Comparison of ENCODE assay signal across 8 cellular contexts in the genomic region with DNA sequence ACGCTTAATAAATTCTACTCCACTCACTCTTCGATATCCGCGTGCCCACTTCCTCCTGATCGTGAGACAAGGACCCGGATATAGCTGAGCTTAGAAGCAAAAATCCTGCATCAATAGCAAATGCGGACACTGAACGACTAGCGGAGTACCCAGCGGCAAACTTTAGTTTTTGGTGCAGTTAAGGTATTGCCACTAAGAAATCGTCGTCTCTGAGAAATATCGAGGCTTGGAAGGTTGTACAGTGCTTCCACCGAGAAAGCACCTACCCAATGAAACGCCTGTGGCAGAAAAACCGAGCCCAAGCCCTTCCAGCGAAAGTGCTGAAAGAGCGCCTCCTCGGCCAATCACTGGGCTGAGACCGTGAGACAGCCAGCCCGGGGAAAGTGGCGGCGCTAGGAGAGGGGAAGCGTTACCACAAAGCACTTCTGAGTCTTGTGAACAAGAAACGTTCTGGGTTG. TPM values are rescaled to one million over a fixed set of nuclear protein-coding genes. Genes with fewer than 3 reads are reported as not detected.
DNase-seq lines count a peak whose midpoint lies in the region; ATAC-seq and TF ChIP-seq lines count a peak whose summit lies in the region.

No MANE protein-coding gene starts in this region.

- H3K4me2 ChIP-seq in GM23338, result peak overlapping the region; percentile 82

- no peaks in the 10 kb centered on the region for H3K79me2 ChIP-seq in GM23338 (replicated peaks; ENCODE audit: insufficient read depth)

- H3K4me1 ChIP-seq in GM23338 (ENCODE audit: insufficient read depth), result no peaks in the 10 kb centered on the region

- H3K9me3 Mint-ChIP-seq in GM23338 (no peaks in the 10 kb centered on the region), type B pancreatic cell (no peaks in the 10 kb centered on the region)
- H3K9me3 Mint-ChIP-seq in activated T-helper 1 cell treated with anti-CD3 and anti-CD28 coated beads, Interleukin-12 subunit alpha, Interleukin-12 subunit beta, Interleukin-2, Interleukin-4 antibody, amounts not matched to agents 30 ng/mL and 10 ng/mL and 1 ng/mL, durations not matched to agents 14 hours and 24 hours and 36 hours, result no peaks in the 10 kb centered on the region

- peak overlapping the region; percentile 86 for H3K4me3 Mint-ChIP-seq in GM23338
- H3K4me3 Mint-ChIP-seq in activated T-helper 1 cell treated with anti-CD3 and anti-CD28 coated beads, Interleukin-12 subunit alpha, Interleukin-12 subunit beta, Interleukin-2, Interleukin-4 antibody, amounts not matched to agents 30 ng/mL and 10 ng/mL and 1 ng/mL, durations not matched to agents 14 hours and 24 hours and 36 hours, result peak overlapping the region; percentile 90
- peak overlapping the region; percentile 93 for H3K4me3 Mint-ChIP-seq in type B pancreatic cell

- peaks cover 10% of the 10 kb centered on the region for H3F3A ChIP-seq in GM23338 (replicated peaks; ENCODE audit: low read depth)

- peaks cover 79% of the 10 kb centered on the region for H3K27me3 Mint-ChIP-seq in GM23338 (ENCODE audit: insufficient read depth, low read depth, poor library complexity)
- H3K27me3 Mint-ChIP-seq in activated T-helper 1 cell treated with anti-CD3 and anti-CD28 coated beads, Interleukin-12 subunit alpha, Interleukin-12 subunit beta, Interleukin-2, Interleukin-4 antibody, amounts not matched to agents 30 ng/mL and 10 ng/mL and 1 ng/mL, durations not matched to agents 14 hours and 24 hours and 36 hours (ENCODE audit: insufficient read depth), result no peaks in the 10 kb centered on the region
- peaks cover 69% of the 10 kb centered on the region for H3K27me3 Mint-ChIP-seq in type B pancreatic cell

- H3K27me3 ChIP-seq in GM23338 (ENCODE audit: insufficient read depth), result peaks cover 89% of the 10 kb centered on the region

- no peaks in the 10 kb centered on the region; the same call in 1 of the 2 replicates for H4K20me1 ChIP-seq in GM23338 (replicated peaks; ENCODE audit: insufficient read depth)

- intact Hi-C loops in activated T-helper 1 cell treated with anti-CD3 and anti-CD28 coated beads, Interleukin-12 subunit alpha, Interleukin-12 subunit beta, Interleukin-2, Interleukin-4 antibody, amounts not matched to agents 30 ng/mL and 10 ng/mL and 1 ng/mL, durations not matched to agents 14 hours and 24 hours and 36 hours (cut with micrococcal nuclease), result loop anchor here (1.0 to 5.0 kb wide), 13 partner anchors 13 to 594 kb away; partner anchors contain the start of genes ANXA2R, NIM1K, NNT and PAIP1

- H3K4me1 Mint-ChIP-seq in GM23338 (peaks cover 16% of the 10 kb centered on the region), type B pancreatic cell (ENCODE audit: unreplicated experiment) (no peaks in the 10 kb centered on the region)
- peaks cover 41% of the 10 kb centered on the region for H3K4me1 Mint-ChIP-seq in activated T-helper 1 cell treated with anti-CD3 and anti-CD28 coated beads, Interleukin-12 subunit alpha, Interleukin-12 subunit beta, Interleukin-2, Interleukin-4 antibody, amounts not matched to agents 30 ng/mL and 10 ng/mL and 1 ng/mL, durations not matched to agents 14 hours and 24 hours and 36 hours (ENCODE audit: low read depth)

- DNase-seq in EL (peak; percentile 83), GM23338 (ENCODE audit: low spot score) (peak; percentile 88), Kasumi-1 (lab: John Stamatoyannopoulos, UW) (peak; percentile 88 to 93), RKO (ENCODE audit: low spot score) (peak; percentile 79), fibroblast of the aortic adventitia (ENCODE audit: low read depth) (peak; percentile 81), occipital lobe (lab: John Stamatoyannopoulos, UW) (peak; percentile 6), type B pancreatic cell (ENCODE audit: extremely low spot score, unreplicated experiment) (peak; percentile 77)
- DNase-seq in activated T-helper 1 cell treated with anti-CD3 and anti-CD28 coated beads, Interleukin-12 subunit alpha, Interleukin-12 subunit beta, Interleukin-2, Interleukin-4 antibody, amounts not matched to agents 30 ng/mL and 10 ng/mL and 1 ng/mL, durations not matched to agents 14 hours and 24 hours and 36 hours (ENCODE audit: low spot score), result peak; percentile 80

- peak; percentile 77 for ATAC-seq in GM23338

- no peaks in the 10 kb centered on the region for H3K9me2 ChIP-seq in GM23338 (ENCODE audit: insufficient read depth)

- no peak overlapping the region for H3K27ac Mint-ChIP-seq in GM23338
- peak overlapping the region; percentile 96 for H3K27ac Mint-ChIP-seq in activated T-helper 1 cell treated with anti-CD3 and anti-CD28 coated beads, Interleukin-12 subunit alpha, Interleukin-12 subunit beta, Interleukin-2, Interleukin-4 antibody, amounts not matched to agents 30 ng/mL and 10 ng/mL and 1 ng/mL, durations not matched to agents 14 hours and 24 hours and 36 hours
- peak overlapping the region; percentile 94 for H3K27ac Mint-ChIP-seq in type B pancreatic cell

- H3K36me3 Mint-ChIP-seq in GM23338 (ENCODE audit: low read depth) (no peaks in the 10 kb centered on the region), type B pancreatic cell (no peaks in the 10 kb centered on the region)
- peaks cover 3% of the 10 kb centered on the region for H3K36me3 Mint-ChIP-seq in activated T-helper 1 cell treated with anti-CD3 and anti-CD28 coated beads, Interleukin-12 subunit alpha, Interleukin-12 subunit beta, Interleukin-2, Interleukin-4 antibody, amounts not matched to agents 30 ng/mL and 10 ng/mL and 1 ng/mL, durations not matched to agents 14 hours and 24 hours and 36 hours (ENCODE audit: low read depth)

- TF ChIP-seq CTCF in GM23338 (conservative IDR thresholded peaks at IDR 0.05; ENCODE audit: low read depth in 2 of 2) (0 out of 4 replicates have a peak, but pooled peaks of 1 of the 2 experiments have one; percentile 6), fibroblast of the aortic adventitia (IDR thresholded peaks at IDR 0.05; ENCODE audit: insufficient read depth, low read length) (no peak), type B pancreatic cell (conservative IDR thresholded peaks at IDR 0.05) (no peak)

- peak overlapping the region; percentile 99 for H2AFZ ChIP-seq in GM23338

- no peaks in the 10 kb centered on the region for H3K36me3 ChIP-seq in GM23338 (ENCODE audit: insufficient read depth)

- H3K27ac ChIP-seq in GM23338 (ENCODE audit: low read depth), result no peak overlapping the region

- peak overlapping the region; percentile 62 for H3K4me3 ChIP-seq in GM23338
- H3K4me3 ChIP-seq in fibroblast of the aortic adventitia (ENCODE audit: low read depth, low read length), result peak overlapping the region; percentile 66

TF ChIP-seq in GM23338, 12 proteins besides CTCF, POLR2A, EP300 and RAD21 (continues in another document):
- TF ChIP-seq JUNB (IDR thresholded peaks at IDR 0.05; ENCODE audit: unreplicated experiment) (no peak), STAT1 (IDR thresholded peaks at IDR 0.05; ENCODE audit: unreplicated experiment) (no peak), EZH2 (IDR thresholded peaks at IDR 0.05; ENCODE audit: low read depth, unreplicated experiment) (no peak), ETS1 (IDR thresholded peaks at IDR 0.05) (no peak), POLR2AphosphoS5 (IDR thresholded peaks at IDR 0.05; ENCODE audit: low read depth) (peak; percentile 29)
- TF ChIP-seq, protein P1, sequence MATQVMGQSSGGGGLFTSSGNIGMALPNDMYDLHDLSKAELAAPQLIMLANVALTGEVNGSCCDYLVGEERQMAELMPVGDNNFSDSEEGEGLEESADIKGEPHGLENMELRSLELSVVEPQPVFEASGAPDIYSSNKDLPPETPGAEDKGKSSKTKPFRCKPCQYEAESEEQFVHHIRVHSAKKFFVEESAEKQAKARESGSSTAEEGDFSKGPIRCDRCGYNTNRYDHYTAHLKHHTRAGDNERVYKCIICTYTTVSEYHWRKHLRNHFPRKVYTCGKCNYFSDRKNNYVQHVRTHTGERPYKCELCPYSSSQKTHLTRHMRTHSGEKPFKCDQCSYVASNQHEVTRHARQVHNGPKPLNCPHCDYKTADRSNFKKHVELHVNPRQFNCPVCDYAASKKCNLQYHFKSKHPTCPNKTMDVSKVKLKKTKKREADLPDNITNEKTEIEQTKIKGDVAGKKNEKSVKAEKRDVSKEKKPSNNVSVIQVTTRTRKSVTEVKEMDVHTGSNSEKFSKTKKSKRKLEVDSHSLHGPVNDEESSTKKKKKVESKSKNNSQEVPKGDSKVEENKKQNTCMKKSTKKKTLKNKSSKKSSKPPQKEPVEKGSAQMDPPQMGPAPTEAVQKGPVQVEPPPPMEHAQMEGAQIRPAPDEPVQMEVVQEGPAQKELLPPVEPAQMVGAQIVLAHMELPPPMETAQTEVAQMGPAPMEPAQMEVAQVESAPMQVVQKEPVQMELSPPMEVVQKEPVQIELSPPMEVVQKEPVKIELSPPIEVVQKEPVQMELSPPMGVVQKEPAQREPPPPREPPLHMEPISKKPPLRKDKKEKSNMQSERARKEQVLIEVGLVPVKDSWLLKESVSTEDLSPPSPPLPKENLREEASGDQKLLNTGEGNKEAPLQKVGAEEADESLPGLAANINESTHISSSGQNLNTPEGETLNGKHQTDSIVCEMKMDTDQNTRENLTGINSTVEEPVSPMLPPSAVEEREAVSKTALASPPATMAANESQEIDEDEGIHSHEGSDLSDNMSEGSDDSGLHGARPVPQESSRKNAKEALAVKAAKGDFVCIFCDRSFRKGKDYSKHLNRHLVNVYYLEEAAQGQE (IDR thresholded peaks at IDR 0.05; ENCODE audit: unreplicated experiment), result no peak

RNA-seq across cellular contexts. Expression of gene ANXA2R, which starts 32.2 kb away (rescaled TPM):
- total RNA-seq in GM23338 (2014; rRNA removed; shearing (Covaris generic)), result 0.21 TPM in 1 of 2 replicates, not detected in the other
- polyA plus RNA-seq in GM23338 (2016; fragmentation: Nextera tagmentation; extraction: Ambion mirVana), result not detected in 2 replicates
- total RNA-seq in activated T-helper 1 cell treated with anti-CD3 and anti-CD28 coated beads, Interleukin-12 subunit alpha, Interleukin-12 subunit beta, Interleukin-2, Interleukin-4 antibody, amounts not matched to agents 30 ng/mL and 10 ng/mL and 1 ng/mL, durations not matched to agents 14 hours and 24 hours and 36 hours, result 0.88 and 0.93 TPM in 2 replicates
- total RNA-seq in fibroblast of the aortic adventitia (ENCODE audit: low replicate concordance) (3.0 and 3.4 TPM in 2 replicates), occipital lobe (0.31 TPM), type B pancreatic cell (ENCODE audit: low replicate concordance) (0.34 and 0.74 TPM in 2 replicates)

Comparison
In these comparisons a context has a peak if more than half of its experiments do, and no peak if none do; other contexts are left out.
1. DNase-seq: peak in every context shown above with its lines; median percentile 90 in Kasumi-1; 88 in GM23338; 83 in EL; 81 in fibroblast of the aortic adventitia; 80 in activated T-helper 1 cell treated with anti-CD3 and anti-CD28 coated beads, Interleukin-12 subunit alpha, Interleukin-12 subunit beta, Interleukin-2, Interleukin-4 antibody, amounts not matched to agents 30 ng/mL and 10 ng/mL and 1 ng/mL, durations not matched to agents 14 hours and 24 hours and 36 hours; 79 in RKO; 77 in type B pancreatic cell; 6 in occipital lobe.